ENCODE assay signal across 18 cellular contexts in genomic region chr4:1013225-1014073, GRCh38. TPM values are rescaled to one million over a fixed set of nuclear protein-coding genes. Genes with fewer than 3 reads are reported as not detected.
DNase-seq lines count a peak whose midpoint lies in the region; ATAC-seq and TF ChIP-seq lines count a peak whose summit lies in the region.
"Had no signal": no experiment of that assay in that cellular context is flagged by ENCODE, and none has a peak within 500 bp of the region (broad histone marks: within the 10 kb centered on the region; RNA-seq: fewer than 3 reads in every experiment).

No MANE protein-coding gene starts in this region.

- H3K4me3 Mint-ChIP-seq in CD4-positive, alpha-beta memory T cell, result peak overlapping the region in 7 of 8 donors; percentile 40 to 73 (median 56)
- peak overlapping the region; percentile 66 for H3K4me3 Mint-ChIP-seq in activated T-helper 1 cell treated with anti-CD3 and anti-CD28 coated beads, Interleukin-12 subunit alpha, Interleukin-12 subunit beta, Interleukin-2, Interleukin-4 antibody, amounts not matched to agents 30 ng/mL and 10 ng/mL and 1 ng/mL, durations not matched to agents 14 hours and 24 hours and 36 hours
- peak overlapping the region; percentile 55 for H3K4me3 Mint-ChIP-seq in mesothelial cell of epicardium

- peaks cover 0 to 4% of the 10 kb centered on the region in 2 donors for H3K36me3 Mint-ChIP-seq in CD4-positive, alpha-beta memory T cell
- H3K36me3 Mint-ChIP-seq in activated T-helper 1 cell treated with anti-CD3 and anti-CD28 coated beads, Interleukin-12 subunit alpha, Interleukin-12 subunit beta, Interleukin-2, Interleukin-4 antibody, amounts not matched to agents 30 ng/mL and 10 ng/mL and 1 ng/mL, durations not matched to agents 14 hours and 24 hours and 36 hours (ENCODE audit: low read depth), result peaks cover 3% of the 10 kb centered on the region
- H3K36me3 Mint-ChIP-seq in mesothelial cell of epicardium, result no peaks in the 10 kb centered on the region

- H3K27me3 ChIP-seq in CD4-positive, alpha-beta memory T cell (ENCODE audit: insufficient read depth, low read length), result peaks cover 5% of the 10 kb centered on the region
- H3K27me3 ChIP-seq: ascending aorta, testis had no signal

- POLR2A ChIA-PET in CD4-positive, alpha-beta memory T cell (lab: Charles Lee; ENCODE audit: partially characterized antibody), result interaction anchor here (1.6 kb wide), 1 partner anchor 232 kb away, joined by 4 read pairs; no protein-coding TSS in a partner anchor

- H3K4me1 ChIP-seq in CD4-positive, alpha-beta memory T cell (ENCODE audit: insufficient read depth, low read length), result peaks cover 24% of the 10 kb centered on the region

- peaks cover 0 to 1% (median 0%) of the 10 kb centered on the region in 8 donors for H3K9me3 Mint-ChIP-seq in CD4-positive, alpha-beta memory T cell
- H3K9me3 Mint-ChIP-seq in activated T-helper 1 cell treated with anti-CD3 and anti-CD28 coated beads, Interleukin-12 subunit alpha, Interleukin-12 subunit beta, Interleukin-2, Interleukin-4 antibody, amounts not matched to agents 30 ng/mL and 10 ng/mL and 1 ng/mL, durations not matched to agents 14 hours and 24 hours and 36 hours, result no peaks in the 10 kb centered on the region
- H3K9me3 Mint-ChIP-seq in mesothelial cell of epicardium, result no peaks in the 10 kb centered on the region

- intact Hi-C loops in CD4-positive, alpha-beta memory T cell (cut with micrococcal nuclease), result loop anchor here (5.0 kb wide), 1 partner anchor 234 kb away; the partner anchor contains the start of gene CTBP1
- intact Hi-C loops in activated T-helper 1 cell treated with anti-CD3 and anti-CD28 coated beads, Interleukin-12 subunit alpha, Interleukin-12 subunit beta, Interleukin-2, Interleukin-4 antibody, amounts not matched to agents 30 ng/mL and 10 ng/mL and 1 ng/mL, durations not matched to agents 14 hours and 24 hours and 36 hours (cut with micrococcal nuclease), result loop anchor here (5.0 kb wide), 2 partner anchors 44 to 274 kb away; partner anchors contain the start of gene MAEA

- no peak for DNase-seq in CD4-positive, alpha-beta memory T cell
- DNase-seq in activated T-helper 1 cell treated with anti-CD3 and anti-CD28 coated beads, Interleukin-12 subunit alpha, Interleukin-12 subunit beta, Interleukin-2, Interleukin-4 antibody, amounts not matched to agents 30 ng/mL and 10 ng/mL and 1 ng/mL, durations not matched to agents 14 hours and 24 hours and 36 hours (ENCODE audit: low spot score), result no peak
- DNase-seq in mesothelial cell of epicardium (ENCODE audit: low spot score in 2 of 2, unreplicated experiment in 2 of 2) (no peak), SK-N-DZ (ENCODE audit: low spot score) (no peak), glomerular visceral epithelial cell (ENCODE audit: extremely low spot score) (no peak), islet precursor cell (no peak)
- DNase-seq: lower lobe of right lung; NCI-H187; NCI-H446 treated with DMSO at 0.1 percent for 48 hours; SIG-M5; stimulated activated CD4-positive, alpha-beta T cell treated with anti-CD3 and anti-CD28 coated beads, Interleukin-2, amount 100 ng/mL, for 24 hours; T1000; testis had no signal

- no peaks in the 10 kb centered on the region for H3K9me3 ChIP-seq in CD4-positive, alpha-beta memory T cell (ENCODE audit: control insufficient read depth in 1 of 2, low read length in 2 of 2)
- H3K9me3 ChIP-seq: ascending aorta, lower lobe of right lung, testis had no signal

- peaks cover 4 to 10% of the 10 kb centered on the region in 2 donors for H3K27me3 Mint-ChIP-seq in CD4-positive, alpha-beta memory T cell
- H3K27me3 Mint-ChIP-seq in activated T-helper 1 cell treated with anti-CD3 and anti-CD28 coated beads, Interleukin-12 subunit alpha, Interleukin-12 subunit beta, Interleukin-2, Interleukin-4 antibody, amounts not matched to agents 30 ng/mL and 10 ng/mL and 1 ng/mL, durations not matched to agents 14 hours and 24 hours and 36 hours (ENCODE audit: insufficient read depth), result peaks cover 8% of the 10 kb centered on the region
- H3K27me3 Mint-ChIP-seq in mesothelial cell of epicardium (ENCODE audit: low read depth), result peaks cover 14% of the 10 kb centered on the region

- H3K36me3 ChIP-seq in CD4-positive, alpha-beta memory T cell (ENCODE audit: insufficient read depth, low read length), result no peaks in the 10 kb centered on the region
- H3K36me3 ChIP-seq: ascending aorta, lower lobe of right lung had no signal

- H3K4me3 ChIP-seq in CD4-positive, alpha-beta memory T cell (ENCODE audit: low read length in 2 of 2), result no peak overlapping the region
- H3K4me3 ChIP-seq: testis had no signal

- H3K27ac ChIP-seq in 22Rv1, result peak overlapping the region; percentile 8; the same call in 1 of the 2 replicates
- no peak overlapping the region for H3K27ac ChIP-seq in CD4-positive, alpha-beta memory T cell (ENCODE audit: low read depth, low read length)
- H3K27ac ChIP-seq: lower lobe of right lung, testis had no signal

- CTCF ChIA-PET in CD4-positive, alpha-beta memory T cell (lab: Charles Lee; ENCODE audit: partially characterized antibody), result no interaction called here

- peaks cover 6 to 17% (median 12%) of the 10 kb centered on the region in 4 donors for H3K4me1 Mint-ChIP-seq in CD4-positive, alpha-beta memory T cell
- peaks cover 13% of the 10 kb centered on the region for H3K4me1 Mint-ChIP-seq in activated T-helper 1 cell treated with anti-CD3 and anti-CD28 coated beads, Interleukin-12 subunit alpha, Interleukin-12 subunit beta, Interleukin-2, Interleukin-4 antibody, amounts not matched to agents 30 ng/mL and 10 ng/mL and 1 ng/mL, durations not matched to agents 14 hours and 24 hours and 36 hours (ENCODE audit: low read depth)
- peaks cover 10% of the 10 kb centered on the region for H3K4me1 Mint-ChIP-seq in mesothelial cell of epicardium

- TF ChIP-seq CTCF in 22Rv1 (IDR thresholded peaks at IDR 0.05) (no peak), mesothelial cell of epicardium (IDR thresholded peaks at IDR 0.05; ENCODE audit: unreplicated experiment) (no peak)

- peak overlapping the region in 4 of 7 donors; percentile 10 to 74 (median 54) for H3K27ac Mint-ChIP-seq in CD4-positive, alpha-beta memory T cell
- no peak overlapping the region for H3K27ac Mint-ChIP-seq in activated T-helper 1 cell treated with anti-CD3 and anti-CD28 coated beads, Interleukin-12 subunit alpha, Interleukin-12 subunit beta, Interleukin-2, Interleukin-4 antibody, amounts not matched to agents 30 ng/mL and 10 ng/mL and 1 ng/mL, durations not matched to agents 14 hours and 24 hours and 36 hours
- no peak overlapping the region for H3K27ac Mint-ChIP-seq in mesothelial cell of epicardium

- no peak for ATAC-seq in GM19351 (IDR thresholded peaks at IDR 0.05; ENCODE audit: unreplicated experiment)
- ATAC-seq: esophagus mucosa, lower lobe of right lung, sciatic nerve had no signal

RNA-seq across cellular contexts. Expression of gene FGFRL1, which starts 2.0 kb away (rescaled TPM):
- total RNA-seq in CD4-positive, alpha-beta memory T cell, result 10 to 100 TPM; 22.4 TPM
- 1 to 10 TPM in 1 of 2 donors, under 1 TPM in 1; 0.64 to 2.3 TPM for polyA plus RNA-seq in CD4-positive, alpha-beta memory T cell
- 15.5 TPM in 2 replicates for total RNA-seq in activated T-helper 1 cell treated with anti-CD3 and anti-CD28 coated beads, Interleukin-12 subunit alpha, Interleukin-12 subunit beta, Interleukin-2, Interleukin-4 antibody, amounts not matched to agents 30 ng/mL and 10 ng/mL and 1 ng/mL, durations not matched to agents 14 hours and 24 hours and 36 hours
- total RNA-seq in mesothelial cell of epicardium, result 35.2 to 37.7 TPM (median 37.4 TPM) in 3 replicates
- 9.9 and 11.8 TPM in 2 replicates for polyA plus RNA-seq in SK-N-DZ (2014; cell fraction: cytosol; rRNA removed)
- 4.5 and 12.9 TPM in 2 replicates for polyA plus RNA-seq in SK-N-DZ (2014; cell fraction: nucleus; rRNA removed)

RNA-seq across cellular contexts. Expression of gene SLC26A1, which starts 20.2 kb away (rescaled TPM):
- total RNA-seq in CD4-positive, alpha-beta memory T cell, result 1 to 10 TPM in 1 of 2 experiments, under 1 TPM in 1; 0.55 to 1.6 TPM
- polyA plus RNA-seq in CD4-positive, alpha-beta memory T cell, result 1 to 10 TPM in 1 of 2 donors, under 1 TPM in 1; 0.59 to 1.0 TPM
- total RNA-seq in activated T-helper 1 cell treated with anti-CD3 and anti-CD28 coated beads, Interleukin-12 subunit alpha, Interleukin-12 subunit beta, Interleukin-2, Interleukin-4 antibody, amounts not matched to agents 30 ng/mL and 10 ng/mL and 1 ng/mL, durations not matched to agents 14 hours and 24 hours and 36 hours, result 0.22 and 0.49 TPM in 2 replicates
- total RNA-seq in mesothelial cell of epicardium, result 0.23 to 0.63 TPM (median 0.38 TPM) in 3 replicates
- not detected in 2 replicates for polyA plus RNA-seq in SK-N-DZ (2014; cell fraction: cytosol; rRNA removed)
- 1.5 TPM in 1 of 2 replicates, not detected in the other for polyA plus RNA-seq in SK-N-DZ (2014; cell fraction: nucleus; rRNA removed)
- total RNA-seq: ascending aorta, esophagus mucosa had no signal

RNA-seq across cellular contexts. Expression of gene IDUA, which starts 26.6 kb away (rescaled TPM):
- total RNA-seq in CD4-positive, alpha-beta memory T cell, result 10 to 100 TPM; 63.0 to 64.1 TPM
- polyA plus RNA-seq in CD4-positive, alpha-beta memory T cell, result 10 to 100 TPM in 1 of 2 donors, 1 to 10 TPM in 1; 5.0 to 14.4 TPM
- 33.8 and 34.3 TPM in 2 replicates for total RNA-seq in activated T-helper 1 cell treated with anti-CD3 and anti-CD28 coated beads, Interleukin-12 subunit alpha, Interleukin-12 subunit beta, Interleukin-2, Interleukin-4 antibody, amounts not matched to agents 30 ng/mL and 10 ng/mL and 1 ng/mL, durations not matched to agents 14 hours and 24 hours and 36 hours
- total RNA-seq in mesothelial cell of epicardium, result 63.3 to 68.6 TPM (median 65.8 TPM) in 3 replicates
- 0.15 and 0.30 TPM in 2 replicates for polyA plus RNA-seq in SK-N-DZ (2014; cell fraction: cytosol; rRNA removed)
- 1.7 and 1.8 TPM in 2 replicates for polyA plus RNA-seq in SK-N-DZ (2014; cell fraction: nucleus; rRNA removed)

RNA-seq across cellular contexts. Expression of gene DGKQ, which starts 40.1 kb away (rescaled TPM):
- total RNA-seq in CD4-positive, alpha-beta memory T cell, result 10 to 100 TPM; 25.9 to 29.6 TPM
- polyA plus RNA-seq in CD4-positive, alpha-beta memory T cell, result 10 to 100 TPM in 1 of 2 donors, 1 to 10 TPM in 1; 1.9 to 10.6 TPM
- total RNA-seq in activated T-helper 1 cell treated with anti-CD3 and anti-CD28 coated beads, Interleukin-12 subunit alpha, Interleukin-12 subunit beta, Interleukin-2, Interleukin-4 antibody, amounts not matched to agents 30 ng/mL and 10 ng/mL and 1 ng/mL, durations not matched to agents 14 hours and 24 hours and 36 hours, result 17.8 and 18.0 TPM in 2 replicates
- 15.2 to 16.2 TPM (median 15.6 TPM) in 3 replicates for total RNA-seq in mesothelial cell of epicardium
- polyA plus RNA-seq in SK-N-DZ (2014; cell fraction: cytosol; rRNA removed), result 1.3 and 1.5 TPM in 2 replicates
- polyA plus RNA-seq in SK-N-DZ (2014; cell fraction: nucleus; rRNA removed), result 11.1 and 12.0 TPM in 2 replicates

Comparison
In these comparisons a context has a peak if more than half of its experiments do, and no peak if none do; other contexts are left out.
1. H3K27ac Mint-ChIP-seq: peak in CD4-positive, alpha-beta memory T cell (4 of 7); none in activated T-helper 1 cell treated with anti-CD3 and anti-CD28 coated beads, Interleukin-12 subunit alpha, Interleukin-12 subunit beta, Interleukin-2, Interleukin-4 antibody, amounts not matched to agents 30 ng/mL and 10 ng/mL and 1 ng/mL, durations not matched to agents 14 hours and 24 hours and 36 hours (single experiment) and mesothelial cell of epicardium (single experiment).
2. Peak in every context shown above with its lines, with median percentiles within 50 percentile points of each other: H3K4me3 Mint-ChIP-seq.